1 cellular context compared by ENCODE assay signal in genomic region chr16:89098767-89099430, GRCh38.
TF ChIP-seq lines count a peak whose summit lies in the region.

No MANE protein-coding gene starts in this region.

TF ChIP-seq in SK-N-SH treated with all-trans-retinoic acid at 6 μM for 48 hours, 23 proteins besides CTCF, POLR2A, EP300 and RAD21 (continued from another document):
- TF ChIP-seq PATZ1 (CRISPR knock-in tag; IDR thresholded peaks at IDR 0.05; ENCODE audit: borderline replicate concordance) (no peak), TCF4 (CRISPR knock-in tag; IDR thresholded peaks at IDR 0.05; ENCODE audit: borderline replicate concordance) (no peak), ESRRG (CRISPR knock-in tag; IDR thresholded peaks at IDR 0.05) (no peak), ISL1 (CRISPR knock-in tag; IDR thresholded peaks at IDR 0.05) (no peak), ZFP3 (CRISPR knock-in tag; IDR thresholded peaks at IDR 0.05) (no peak), GLIS3 (CRISPR knock-in tag; IDR thresholded peaks at IDR 0.05) (no peak)
